In genomic region chr14:60637490-60638452, GRCh38 we compare ENCODE assay signal across 8 cellular contexts. TPM values are rescaled to one million over a fixed set of nuclear protein-coding genes. Genes with fewer than 3 reads are reported as not detected.
DNase-seq lines count a peak whose midpoint lies in the region; ATAC-seq and TF ChIP-seq lines count a peak whose summit lies in the region.

No MANE protein-coding gene starts in this region.

- no peak overlapping the region for H3K27ac Mint-ChIP-seq in activated B cell treated with CpG ODN at 0.5 μM for 24 hours

- peak overlapping the region; percentile 37 for H3K4me3 ChIP-seq in skeletal muscle cell (ENCODE audit: low read depth, low read length)

- POLR2A ChIA-PET in activated B cell treated with CpG ODN at 0.5 μM for 24 hours (lab: Charles Lee) = no interaction called here

- ATAC-seq in HG03432 (IDR thresholded peaks at IDR 0.05; ENCODE audit: unreplicated experiment) (peak; percentile 31), activated B cell treated with CpG ODN at 0.5 μM for 24 hours (ENCODE audit: low read depth) (no peak), left ventricle myocardium superior (peak; percentile 18), HG03378 (IDR thresholded peaks at IDR 0.05; ENCODE audit: unreplicated experiment) (no peak), GM18502 (IDR thresholded peaks at IDR 0.05; ENCODE audit: poor library complexity, unreplicated experiment) (no peak), GM18909 (IDR thresholded peaks at IDR 0.05; ENCODE audit: poor library complexity, unreplicated experiment) (no peak), GM18519 (IDR thresholded peaks at IDR 0.05; ENCODE audit: low FRiP score, unreplicated experiment) (no peak)

- intact Hi-C loops in activated B cell treated with CpG ODN at 0.5 μM for 24 hours (cut with micrococcal nuclease) (no loop called here), left ventricle myocardium superior (cut with micrococcal nuclease) (no loop called here)

- peak overlapping the region; percentile 35 for H3K4me3 Mint-ChIP-seq in activated B cell treated with CpG ODN at 0.5 μM for 24 hours

- DNase-seq in activated B cell treated with CpG ODN at 0.5 μM for 24 hours (no peak), left ventricle myocardium superior (peak; percentile 33), skeletal muscle cell (ENCODE audit: low read depth) (no peak)

- H3K27me3 Mint-ChIP-seq in activated B cell treated with CpG ODN at 0.5 μM for 24 hours = peaks cover 54% of the 10 kb centered on the region

- no peaks in the 10 kb centered on the region for H3K9me3 Mint-ChIP-seq in activated B cell treated with CpG ODN at 0.5 μM for 24 hours

- TF ChIP-seq CTCF in activated B cell treated with CpG ODN at 0.5 μM for 24 hours (IDR thresholded peaks at IDR 0.05) = no peak

- no peaks in the 10 kb centered on the region for H3K36me3 Mint-ChIP-seq in activated B cell treated with CpG ODN at 0.5 μM for 24 hours (ENCODE audit: low read depth)

- H3K4me1 Mint-ChIP-seq in activated B cell treated with CpG ODN at 0.5 μM for 24 hours = peaks cover 8% of the 10 kb centered on the region

- CTCF ChIA-PET in activated B cell treated with CpG ODN at 0.5 μM for 24 hours (lab: Charles Lee) = interaction anchor here (1.3 to 1.4 kb wide), 2 partner anchors 288 to 387 kb away, joined by 3 read pairs; no protein-coding TSS in a partner anchor

RNA-seq across cellular contexts. Expression of gene SIX1, which starts 11.5 kb away (rescaled TPM):
- not detected in 2 replicates for total RNA-seq in activated B cell treated with CpG ODN at 0.5 μM for 24 hours
- not detected for total RNA-seq in left ventricle myocardium superior

Comparison
In these comparisons a context has a peak if more than half of its experiments do, and no peak if none do; other contexts are left out.
1. ATAC-seq: peak in HG03432 (single experiment) and left ventricle myocardium superior (single experiment); none in activated B cell treated with CpG ODN at 0.5 μM for 24 hours (single experiment), HG03378 (single experiment), GM18502 (single experiment), GM18909 (single experiment) and GM18519 (single experiment).